13 cellular contexts compared by ENCODE assay signal in the genomic region with DNA sequence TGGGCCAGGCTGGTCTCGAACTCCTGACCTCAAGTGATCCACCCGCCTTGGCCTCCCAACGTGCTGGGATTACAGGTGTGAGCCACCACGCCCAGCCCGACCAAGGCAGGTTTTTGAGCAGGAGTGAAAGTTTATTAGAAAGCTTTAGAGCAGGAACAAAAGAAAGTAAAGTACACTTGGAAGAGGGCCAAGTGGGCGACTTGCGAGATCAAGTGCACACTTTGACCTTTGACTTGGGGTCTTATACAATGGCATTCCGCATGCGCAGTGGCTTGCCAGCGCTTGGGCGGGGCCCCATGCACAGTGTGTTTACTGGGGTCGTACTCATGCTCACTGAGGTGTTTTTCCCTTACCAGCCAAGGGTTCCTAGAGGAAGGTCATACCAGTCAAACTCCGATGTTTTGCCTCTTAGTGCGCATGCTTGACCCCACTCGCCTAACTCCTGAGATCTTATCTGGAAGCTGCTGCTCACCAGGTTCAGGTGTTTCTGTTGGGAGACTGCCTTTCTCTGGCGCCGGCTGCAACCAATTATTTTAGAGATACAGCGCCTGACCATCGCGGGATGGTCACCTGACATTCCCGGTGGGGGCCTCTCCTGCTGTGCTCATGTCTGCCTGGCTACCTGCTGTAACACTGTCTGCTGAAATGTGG. TPM values are rescaled to one million over a fixed set of nuclear protein-coding genes. Genes with fewer than 3 reads are reported as not detected.
DNase-seq lines count a peak whose midpoint lies in the region; ATAC-seq and TF ChIP-seq lines count a peak whose summit lies in the region.
"Had no signal": no experiment of that assay in that cellular context is flagged by ENCODE, and none has a peak within 500 bp of the region (broad histone marks: within the 10 kb centered on the region; RNA-seq: fewer than 3 reads in every experiment).

No MANE protein-coding gene starts in this region.

- no peaks in the 10 kb centered on the region for H4K20me1 ChIP-seq in GM23338 (replicated peaks; ENCODE audit: insufficient read depth)

- no peak for ATAC-seq in GM23338
- peak; percentile 21 for ATAC-seq in left lobe of liver
- ATAC-seq in HG03175 (IDR thresholded peaks at IDR 0.05; ENCODE audit: unreplicated experiment) = no peak

- peaks cover 10% of the 10 kb centered on the region for H3K27me3 Mint-ChIP-seq in GM23338 (ENCODE audit: insufficient read depth, low read depth, poor library complexity)
- H3K27me3 Mint-ChIP-seq: CD4-positive, alpha-beta memory T cell had no signal

- H2AFZ ChIP-seq in GM23338 = peak overlapping the region; percentile 59; the same call in 1 of the 2 replicates

- DNase-seq in GM23338 (ENCODE audit: low spot score) (no peak), RWPE1 (ENCODE audit: low spot score) (no peak), left lobe of liver (ENCODE audit: low spot score) (no peak), transverse colon (peak; percentile 70), epidermal melanocyte (ENCODE audit: insufficient read length, low spot score) (no peak), retina (no peak)
- DNase-seq: CD4-positive, alpha-beta memory T cell; DMS79 treated with DMSO at 0.1 percent for 48 hours; NCI-H1436 treated with DMSO at 0.1 percent for 48 hours; NCI-H2227 treated with DMSO at 0.1 percent for 48 hours; NCI-H524 treated with DMSO at 0.1 percent for 48 hours had no signal

- in situ Hi-C loops in transverse colon (cut with MboI; ENCODE audit: low pct_ligation_motif_present in 1 of 4, low pct_unique_long_range_greater_than_20kb in 1 of 4, low sequenced_read_pairs in 3 of 4) = no loop called here

- TF ChIP-seq EP300 in transverse colon (IDR thresholded peaks at IDR 0.05; ENCODE audit: low read depth) = no peak

- POLR2A ChIA-PET in RWPE1 (lab: Yijun Ruan, JAX; ENCODE audit: low non-redundant PET) = no interaction called here

- no peak overlapping the region for H3K4me2 ChIP-seq in GM23338

- H3K27ac ChIP-seq in GM23338 (ENCODE audit: low read depth) = no peak overlapping the region
- H3K27ac ChIP-seq in RWPE1 = peak overlapping the region; percentile 80
- peak overlapping the region; percentile 69 to 81 (median 75) for H3K27ac ChIP-seq in transverse colon

- H3K27me3 ChIP-seq in GM23338 (ENCODE audit: insufficient read depth) (no peaks in the 10 kb centered on the region), transverse colon (no peaks in the 10 kb centered on the region)
- H3K27me3 ChIP-seq: SJSA1 had no signal

- H3K4me3 ChIP-seq in GM23338 = no peak overlapping the region
- no peak overlapping the region for H3K4me3 ChIP-seq in transverse colon
- H3K4me3 ChIP-seq: SJSA1 had no signal

- no peaks in the 10 kb centered on the region for H3K36me3 Mint-ChIP-seq in GM23338 (ENCODE audit: low read depth)
- H3K36me3 Mint-ChIP-seq: CD4-positive, alpha-beta memory T cell had no signal

- H3K36me3 ChIP-seq in GM23338 (ENCODE audit: insufficient read depth) = no peaks in the 10 kb centered on the region
- H3K36me3 ChIP-seq in transverse colon = no peaks in the 10 kb centered on the region
- H3K36me3 ChIP-seq: SJSA1 had no signal

- peaks cover 9% of the 10 kb centered on the region; the same call in 1 of the 2 replicates for H3K4me1 ChIP-seq in GM23338 (ENCODE audit: insufficient read depth)
- peaks cover 12 to 47% (median 19%) of the 10 kb centered on the region in 4 donors for H3K4me1 ChIP-seq in transverse colon

- no peak for TF ChIP-seq POLR2A in transverse colon (IDR thresholded peaks at IDR 0.05)

- H3K9me2 ChIP-seq in GM23338 (ENCODE audit: insufficient read depth) = no peaks in the 10 kb centered on the region

- no peak for TF ChIP-seq CTCF in GM23338 (conservative IDR thresholded peaks at IDR 0.05; ENCODE audit: low read depth in 2 of 2)
- TF ChIP-seq CTCF in RWPE1 (conservative IDR thresholded peaks at IDR 0.05; ENCODE audit: low read depth) = no peak
- TF ChIP-seq CTCF in transverse colon (IDR thresholded peaks at IDR 0.05) = no peak

- H3K9me3 ChIP-seq in transverse colon = no peaks in the 10 kb centered on the region
- H3K9me3 ChIP-seq: SJSA1 had no signal

- WGBS in transverse colon (ENCODE audit: low coverage in 1 of 2), 2 donors = 56% methylated on average over 21 of the region's 21 CpGs; no CpG with 5 or more reads in 1 of the 2 donors

- intact Hi-C loops in transverse colon (cut with DNase I; ENCODE audit: low total_unique reads) = no loop called here

- CTCF ChIA-PET in RWPE1 (lab: Yijun Ruan, JAX) = no interaction called here

- 0 out of 2 replicates have a peak, but pooled peaks cover 2% of the 10 kb centered on the region for H3F3A ChIP-seq in GM23338 (replicated peaks; ENCODE audit: low read depth)

- H3K27ac Mint-ChIP-seq in GM23338 = no peak overlapping the region
- H3K27ac Mint-ChIP-seq: CD4-positive, alpha-beta memory T cell had no signal

- H3K4me3 Mint-ChIP-seq in GM23338 = no peak overlapping the region
- H3K4me3 Mint-ChIP-seq: CD4-positive, alpha-beta memory T cell had no signal

- peaks cover 8% of the 10 kb centered on the region for H3K4me1 Mint-ChIP-seq in GM23338
- H3K4me1 Mint-ChIP-seq: CD4-positive, alpha-beta memory T cell had no signal

- no peaks in the 10 kb centered on the region for H3K9me3 Mint-ChIP-seq in GM23338

- no peaks in the 10 kb centered on the region for H3K79me2 ChIP-seq in GM23338 (replicated peaks; ENCODE audit: insufficient read depth)

TF ChIP-seq in GM23338, 12 proteins besides CTCF, POLR2A, EP300 and RAD21 (continues in another document):
- TF ChIP-seq ZNF114 (CRISPR knock-in tag; IDR thresholded peaks at IDR 0.05) = no peak
- no peak for TF ChIP-seq POLR2AphosphoS5 (IDR thresholded peaks at IDR 0.05; ENCODE audit: low read depth)
- TF ChIP-seq, protein P1, sequence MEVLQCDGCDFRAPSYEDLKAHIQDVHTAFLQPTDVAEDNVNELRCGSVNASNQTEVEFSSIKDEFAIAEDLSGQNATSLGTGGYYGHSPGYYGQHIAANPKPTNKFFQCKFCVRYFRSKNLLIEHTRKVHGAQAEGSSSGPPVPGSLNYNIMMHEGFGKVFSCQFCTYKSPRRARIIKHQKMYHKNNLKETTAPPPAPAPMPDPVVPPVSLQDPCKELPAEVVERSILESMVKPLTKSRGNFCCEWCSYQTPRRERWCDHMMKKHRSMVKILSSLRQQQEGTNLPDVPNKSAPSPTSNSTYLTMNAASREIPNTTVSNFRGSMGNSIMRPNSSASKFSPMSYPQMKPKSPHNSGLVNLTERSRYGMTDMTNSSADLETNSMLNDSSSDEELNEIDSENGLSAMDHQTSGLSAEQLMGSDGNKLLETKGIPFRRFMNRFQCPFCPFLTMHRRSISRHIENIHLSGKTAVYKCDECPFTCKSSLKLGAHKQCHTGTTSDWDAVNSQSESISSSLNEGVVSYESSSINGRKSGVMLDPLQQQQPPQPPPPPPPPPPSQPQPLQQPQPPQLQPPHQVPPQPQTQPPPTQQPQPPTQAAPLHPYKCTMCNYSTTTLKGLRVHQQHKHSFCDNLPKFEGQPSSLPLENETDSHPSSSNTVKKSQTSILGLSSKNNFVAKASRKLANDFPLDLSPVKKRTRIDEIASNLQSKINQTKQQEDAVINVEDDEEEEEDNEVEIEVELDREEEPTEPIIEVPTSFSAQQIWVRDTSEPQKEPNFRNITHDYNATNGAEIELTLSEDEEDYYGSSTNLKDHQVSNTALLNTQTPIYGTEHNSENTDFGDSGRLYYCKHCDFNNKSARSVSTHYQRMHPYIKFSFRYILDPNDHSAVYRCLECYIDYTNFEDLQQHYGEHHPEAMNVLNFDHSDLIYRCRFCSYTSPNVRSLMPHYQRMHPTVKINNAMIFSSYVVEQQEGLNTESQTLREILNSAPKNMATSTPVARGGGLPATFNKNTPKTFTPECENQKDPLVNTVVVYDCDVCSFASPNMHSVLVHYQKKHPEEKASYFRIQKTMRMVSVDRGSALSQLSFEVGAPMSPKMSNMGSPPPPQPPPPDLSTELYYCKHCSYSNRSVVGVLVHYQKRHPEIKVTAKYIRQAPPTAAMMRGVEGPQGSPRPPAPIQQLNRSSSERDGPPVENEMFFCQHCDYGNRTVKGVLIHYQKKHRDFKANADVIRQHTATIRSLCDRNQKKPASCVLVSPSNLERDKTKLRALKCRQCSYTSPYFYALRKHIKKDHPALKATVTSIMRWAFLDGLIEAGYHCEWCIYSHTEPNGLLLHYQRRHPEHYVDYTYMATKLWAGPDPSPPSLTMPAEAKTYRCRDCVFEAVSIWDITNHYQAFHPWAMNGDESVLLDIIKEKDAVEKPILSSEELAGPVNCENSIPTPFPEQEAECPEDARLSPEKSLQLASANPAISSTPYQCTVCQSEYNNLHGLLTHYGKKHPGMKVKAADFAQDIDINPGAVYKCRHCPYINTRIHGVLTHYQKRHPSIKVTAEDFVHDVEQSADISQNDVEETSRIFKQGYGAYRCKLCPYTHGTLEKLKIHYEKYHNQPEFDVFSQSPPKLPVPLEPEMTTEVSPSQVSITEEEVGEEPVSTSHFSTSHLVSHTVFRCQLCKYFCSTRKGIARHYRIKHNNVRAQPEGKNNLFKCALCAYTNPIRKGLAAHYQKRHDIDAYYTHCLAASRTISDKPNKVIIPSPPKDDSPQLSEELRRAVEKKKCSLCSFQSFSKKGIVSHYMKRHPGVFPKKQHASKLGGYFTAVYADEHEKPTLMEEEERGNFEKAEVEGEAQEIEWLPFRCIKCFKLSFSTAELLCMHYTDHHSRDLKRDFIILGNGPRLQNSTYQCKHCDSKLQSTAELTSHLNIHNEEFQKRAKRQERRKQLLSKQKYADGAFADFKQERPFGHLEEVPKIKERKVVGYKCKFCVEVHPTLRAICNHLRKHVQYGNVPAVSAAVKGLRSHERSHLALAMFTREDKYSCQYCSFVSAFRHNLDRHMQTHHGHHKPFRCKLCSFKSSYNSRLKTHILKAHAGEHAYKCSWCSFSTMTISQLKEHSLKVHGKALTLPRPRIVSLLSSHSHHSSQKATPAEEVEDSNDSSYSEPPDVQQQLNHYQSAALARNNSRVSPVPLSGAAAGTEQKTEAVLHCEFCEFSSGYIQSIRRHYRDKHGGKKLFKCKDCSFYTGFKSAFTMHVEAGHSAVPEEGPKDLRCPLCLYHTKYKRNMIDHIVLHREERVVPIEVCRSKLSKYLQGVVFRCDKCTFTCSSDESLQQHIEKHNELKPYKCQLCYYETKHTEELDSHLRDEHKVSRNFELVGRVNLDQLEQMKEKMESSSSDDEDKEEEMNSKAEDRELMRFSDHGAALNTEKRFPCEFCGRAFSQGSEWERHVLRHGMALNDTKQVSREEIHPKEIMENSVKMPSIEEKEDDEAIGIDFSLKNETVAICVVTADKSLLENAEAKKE (CRISPR knock-in tag; IDR thresholded peaks at IDR 0.05) = no peak
- no peak for TF ChIP-seq EZH2 (IDR thresholded peaks at IDR 0.05; ENCODE audit: low read depth, unreplicated experiment)
- TF ChIP-seq JUNB (IDR thresholded peaks at IDR 0.05; ENCODE audit: unreplicated experiment) = no peak
- TF ChIP-seq STAT1 (IDR thresholded peaks at IDR 0.05; ENCODE audit: unreplicated experiment) = no peak
- no peak for TF ChIP-seq NANOG (IDR thresholded peaks at IDR 0.05; ENCODE audit: borderline replicate concordance)

RNA-seq across cellular contexts. Expression of a gene that starts 46.9 kb away (rescaled TPM):
- total RNA-seq in GM23338 (2014; rRNA removed; shearing (Covaris generic)) = 155 and 179 TPM in 2 replicates
- 36.5 and 39.7 TPM in 2 replicates for polyA plus RNA-seq in GM23338 (2016; fragmentation: Nextera tagmentation; extraction: Ambion mirVana)
- total RNA-seq in left lobe of liver = 52.8 TPM
- 100 to 1,000 TPM; 282 to 707 (median 563) TPM for total RNA-seq in transverse colon
